In the genomic region with DNA sequence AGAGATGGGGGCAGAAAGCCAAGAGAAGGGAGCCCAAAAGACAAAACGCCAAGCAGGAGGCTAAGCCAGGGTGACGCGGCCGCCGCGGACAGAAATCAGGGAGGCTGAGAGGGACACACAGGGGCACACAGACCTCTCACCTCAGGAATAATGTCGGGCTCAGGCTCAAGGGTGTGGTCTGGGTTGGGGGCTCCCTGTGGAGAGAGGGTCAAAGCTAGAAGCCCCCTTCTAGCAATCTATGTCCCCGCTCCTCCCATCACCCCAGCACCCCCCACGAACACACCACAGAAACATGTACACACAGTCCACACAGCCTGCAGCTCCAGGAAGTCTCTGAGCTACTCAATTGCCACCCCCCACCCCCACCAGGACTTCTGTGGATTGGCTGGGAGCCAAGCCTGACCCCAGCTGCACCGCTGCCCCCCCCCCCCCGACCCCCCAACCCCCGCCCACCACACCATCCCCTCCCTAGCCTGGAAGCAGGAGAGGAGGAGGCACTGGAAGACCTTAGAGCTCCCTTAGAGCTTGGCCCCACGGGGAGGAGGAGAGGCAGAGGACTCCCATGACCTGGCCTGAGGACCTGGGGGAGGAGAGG, we compare ENCODE assay signal across 9 cellular contexts. TPM values are rescaled to one million over a fixed set of nuclear protein-coding genes. Genes with fewer than 3 reads are reported as not detected.
DNase-seq lines count a peak whose midpoint lies in the region; ATAC-seq lines count a peak whose summit lies in the region.
"Had no signal": no experiment of that assay in that cellular context is flagged by ENCODE, and none has a peak within 500 bp of the region (broad histone marks: within the 10 kb centered on the region; RNA-seq: fewer than 3 reads in every experiment).

No MANE protein-coding gene starts in this region.

- no peaks in the 10 kb centered on the region for H3K27me3 ChIP-seq in CD8-positive, alpha-beta memory T cell (ENCODE audit: insufficient read depth, low read length, poor library complexity, severe bottlenecking)
- H3K27me3 ChIP-seq in duodenal mucosa (ENCODE audit: control insufficient read depth in 1 of 2, insufficient read depth in 2 of 2, low read length in 2 of 2) = no peaks in the 10 kb centered on the region

- peak overlapping the region; percentile 94 for H3K4me3 ChIP-seq in CD8-positive, alpha-beta memory T cell (ENCODE audit: low read length)
- peak overlapping the region; percentile 57 for H3K4me3 ChIP-seq in duodenal mucosa (ENCODE audit: low read depth in 1 of 2, low read length in 2 of 2)

- peaks cover 12% of the 10 kb centered on the region for H3K36me3 ChIP-seq in CD8-positive, alpha-beta memory T cell (ENCODE audit: insufficient read depth, low read length)
- H3K36me3 ChIP-seq in duodenal mucosa (ENCODE audit: control insufficient read depth in 1 of 2, insufficient read depth in 2 of 2, low read length in 2 of 2) = no peaks in the 10 kb centered on the region

- CTCF ChIA-PET in CD8-positive, alpha-beta memory T cell (lab: Charles Lee) = no interaction called here

- no peaks in the 10 kb centered on the region for H3K9me3 Mint-ChIP-seq in CD8-positive, alpha-beta memory T cell
- H3K9me3 Mint-ChIP-seq in natural killer cell treated with Interleukin-12 subunit alpha and Interleukin-12 subunit beta and Interleukin-15 and Interleukin-18, amount 100 ng/mL, for 72 hours = no peaks in the 10 kb centered on the region

- H3K4me1 Mint-ChIP-seq in CD8-positive, alpha-beta memory T cell = peaks cover 77 to 90% (median 79%) of the 10 kb centered on the region in 3 donors
- H3K4me1 Mint-ChIP-seq in natural killer cell treated with Interleukin-12 subunit alpha and Interleukin-12 subunit beta and Interleukin-15 and Interleukin-18, amount 100 ng/mL, for 72 hours (ENCODE audit: low read depth in 2 of 2) = peaks cover 70 to 79% of the 10 kb centered on the region in 2 donors

- peak overlapping the region; percentile 70 for H3K9ac ChIP-seq in duodenal mucosa (ENCODE audit: low read depth in 1 of 2, low read length in 2 of 2)

- H3K36me3 Mint-ChIP-seq in CD8-positive, alpha-beta memory T cell = peaks cover 12 to 59% (median 18%) of the 10 kb centered on the region in 3 donors
- H3K36me3 Mint-ChIP-seq in natural killer cell treated with Interleukin-12 subunit alpha and Interleukin-12 subunit beta and Interleukin-15 and Interleukin-18, amount 100 ng/mL, for 72 hours = no peaks in the 10 kb centered on the region

- ATAC-seq in natural killer cell treated with Interleukin-12 subunit alpha and Interleukin-12 subunit beta and Interleukin-15 and Interleukin-18, amount 100 ng/mL, for 72 hours = no peak
- ATAC-seq in HG02610 (IDR thresholded peaks at IDR 0.05; ENCODE audit: unreplicated experiment) (no peak), HG03432 (IDR thresholded peaks at IDR 0.05; ENCODE audit: unreplicated experiment) (no peak)

- peaks cover 82% of the 10 kb centered on the region for H3K4me1 ChIP-seq in CD8-positive, alpha-beta memory T cell (ENCODE audit: insufficient read depth, low read length)
- peaks cover 91 to 99% of the 10 kb centered on the region in 2 donors for H3K4me1 ChIP-seq in duodenal mucosa (ENCODE audit: control insufficient read depth in 1 of 2, insufficient read depth in 2 of 2, low read length in 2 of 2)

- H3K9me3 ChIP-seq in CD8-positive, alpha-beta memory T cell (ENCODE audit: low read length) = no peaks in the 10 kb centered on the region
- H3K9me3 ChIP-seq in duodenal mucosa (ENCODE audit: control insufficient read depth in 1 of 2, low read length in 2 of 2) = no peaks in the 10 kb centered on the region

- POLR2A ChIA-PET in CD8-positive, alpha-beta memory T cell (lab: Charles Lee) = no interaction called here

- peaks cover 0 to 6% of the 10 kb centered on the region in 2 donors for H3K27me3 Mint-ChIP-seq in CD8-positive, alpha-beta memory T cell
- no peaks in the 10 kb centered on the region for H3K27me3 Mint-ChIP-seq in natural killer cell treated with Interleukin-12 subunit alpha and Interleukin-12 subunit beta and Interleukin-15 and Interleukin-18, amount 100 ng/mL, for 72 hours

- peak overlapping the region; percentile 89 to 100 (median 99) for H3K4me3 Mint-ChIP-seq in CD8-positive, alpha-beta memory T cell
- peak overlapping the region; percentile 78 for H3K4me3 Mint-ChIP-seq in natural killer cell treated with Interleukin-12 subunit alpha and Interleukin-12 subunit beta and Interleukin-15 and Interleukin-18, amount 100 ng/mL, for 72 hours

- DNase-seq in CD8-positive, alpha-beta memory T cell = peak in 2 of 5 donors; percentile 59 to 64
- peak; percentile 94 for DNase-seq in NCI-H69 (lab: John Stamatoyannopoulos, UW)
- DNase-seq in natural killer cell treated with Interleukin-12 subunit alpha and Interleukin-12 subunit beta and Interleukin-15 and Interleukin-18, amount 100 ng/mL, for 72 hours (ENCODE audit: low spot score) = peak; percentile 62
- DNase-seq in occipital lobe (lab: John Stamatoyannopoulos, UW) = no peak
- no peak for DNase-seq in SHP77 treated with DMSO at 0.1 percent for 48 hours (lab: John Stamatoyannopoulos, UW)

- H3K27ac ChIP-seq in CD8-positive, alpha-beta memory T cell (ENCODE audit: low read depth, low read length) = peak overlapping the region; percentile 88
- H3K27ac ChIP-seq in duodenal mucosa (ENCODE audit: low read depth, low read length) = peak overlapping the region; percentile 93

- H3K27ac Mint-ChIP-seq in CD8-positive, alpha-beta memory T cell = peak overlapping the region; percentile 98 to 100 (median 100)
- H3K27ac Mint-ChIP-seq in natural killer cell treated with Interleukin-12 subunit alpha and Interleukin-12 subunit beta and Interleukin-15 and Interleukin-18, amount 100 ng/mL, for 72 hours = peak overlapping the region; percentile 97 to 99

RNA-seq across cellular contexts. Expression of a gene that starts 6.9 kb away (rescaled TPM):
- 10 to 100 TPM; 39.6 to 42.8 TPM for total RNA-seq in CD8-positive, alpha-beta memory T cell
- 9.1 TPM for polyA plus RNA-seq in CD8-positive, alpha-beta memory T cell
- total RNA-seq in natural killer cell treated with Interleukin-12 subunit alpha and Interleukin-12 subunit beta and Interleukin-15 and Interleukin-18, amount 100 ng/mL, for 72 hours = 10 to 100 TPM; 33.5 to 62.2 TPM
- 11.5 TPM for total RNA-seq in occipital lobe

RNA-seq across cellular contexts. Expression of a gene that starts 35.1 kb away (rescaled TPM):
- 1 to 10 TPM; 5.8 to 6.3 TPM for total RNA-seq in CD8-positive, alpha-beta memory T cell
- 4.5 TPM for polyA plus RNA-seq in CD8-positive, alpha-beta memory T cell
- 1 to 10 TPM; 3.1 to 6.3 TPM for total RNA-seq in natural killer cell treated with Interleukin-12 subunit alpha and Interleukin-12 subunit beta and Interleukin-15 and Interleukin-18, amount 100 ng/mL, for 72 hours
- total RNA-seq in occipital lobe = not detected
- total RNA-seq: pulmonary artery endothelial cell had no signal

RNA-seq across cellular contexts. Expression of a gene that starts 37.3 kb away (rescaled TPM):
- under 1 TPM in 1 of 2 experiments, not detected in 1; 0.22 TPM for total RNA-seq in CD8-positive, alpha-beta memory T cell
- not detected for polyA plus RNA-seq in CD8-positive, alpha-beta memory T cell
- 1 to 10 TPM in 1 of 2 donors, under 1 TPM in 1; 0.64 to 1.1 TPM for total RNA-seq in natural killer cell treated with Interleukin-12 subunit alpha and Interleukin-12 subunit beta and Interleukin-15 and Interleukin-18, amount 100 ng/mL, for 72 hours
- total RNA-seq in occipital lobe = not detected
- total RNA-seq: pulmonary artery endothelial cell had no signal

RNA-seq across cellular contexts. Expression of a gene that starts 52.8 kb away (rescaled TPM):
- not detected for total RNA-seq in CD8-positive, alpha-beta memory T cell
- not detected for polyA plus RNA-seq in CD8-positive, alpha-beta memory T cell
- not detected for total RNA-seq in natural killer cell treated with Interleukin-12 subunit alpha and Interleukin-12 subunit beta and Interleukin-15 and Interleukin-18, amount 100 ng/mL, for 72 hours
- 0.31 TPM for total RNA-seq in occipital lobe
- total RNA-seq: pulmonary artery endothelial cell had no signal

Comparison
In these comparisons a context has a peak if more than half of its experiments do, and no peak if none do; other contexts are left out.
1. DNase-seq: peak in NCI-H69 (single experiment) and natural killer cell treated with Interleukin-12 subunit alpha and Interleukin-12 subunit beta and Interleukin-15 and Interleukin-18, amount 100 ng/mL, for 72 hours (single experiment); none in occipital lobe (single experiment) and SHP77 treated with DMSO at 0.1 percent for 48 hours (single experiment).